In genomic region chr7:137363683-137364082, GRCh38 we compare ENCODE assay signal across 32 cellular contexts. TPM values are rescaled to one million over a fixed set of nuclear protein-coding genes. Genes with fewer than 3 reads are reported as not detected.
"Had no signal": no experiment of that assay in that cellular context is flagged by ENCODE, and none has a peak within 500 bp of the region (broad histone marks: within the 10 kb centered on the region; RNA-seq: fewer than 3 reads in every experiment).

No MANE protein-coding gene starts in this region.

- H3K27ac ChIP-seq: adrenal gland, body of pancreas, esophagus muscularis mucosa, foreskin keratinocyte, gastrocnemius medialis had no signal

- DNase-seq: activated CD4-positive, alpha-beta memory T cell treated with anti-CD3 and anti-CD28 coated beads for 36 hours; activated CD4-positive, alpha-beta T cell treated with anti-CD3 and anti-CD28 coated beads for 36 hours; activated CD4-positive, alpha-beta T cell treated with anti-CD3 and anti-CD28 coated beads, Interleukin-2, amount 10 ng/mL, durations not matched to agents 24 days and 14 days; activated CD4-positive, CD25-positive, alpha-beta regulatory T cell; activated CD4-positive, CD25-positive, alpha-beta regulatory T cell treated with anti-CD3 and anti-CD28 coated beads, Interleukin-2, amount 50 U/mL, for 72 hours; activated CD8-positive, alpha-beta memory T cell treated with anti-CD3 and anti-CD28 coated beads, Interleukin-2, amount 10 ng/mL, durations not matched to agents 7 days and 5 days; activated CD8-positive, alpha-beta memory T cell treated with anti-CD3 and anti-CD28 coated beads, Interleukin-2, amount 50 U/mL, for 4 hours; activated CD8-positive, alpha-beta T cell treated with anti-CD3 and anti-CD28 coated beads, Interleukin-2, amount 10 ng/mL, durations not matched to agents 7 days and 5 days; activated effector memory CD4-positive, alpha-beta T cell treated with anti-CD3 and anti-CD28 coated beads, Interleukin-2, amount 50 U/mL, for 16 hours; activated naive CD4-positive, alpha-beta T cell treated with anti-CD3 and anti-CD28 coated beads for 36 hours; activated naive CD8-positive, alpha-beta T cell treated with anti-CD3 and anti-CD28 coated beads for 36 hours; activated naive CD8-positive, alpha-beta T cell treated with anti-CD3 and anti-CD28 coated beads, Interleukin-2, amount 50 U/mL, for 24 hours; activated T-cell treated with anti-CD3 and anti-CD28 coated beads, Interleukin-2, amount 50 U/mL, for 1 hour; activated T-cell treated with anti-CD3 and anti-CD28 coated beads, Interleukin-2, amount 50 U/mL, for 48 hours; adrenal gland; amygdala; aorta; body of pancreas; caudate nucleus; cortex of kidney; dermis blood vessel endothelial cell; effector CD4-positive, alpha-beta T cell; effector memory CD8-positive, alpha-beta T cell; erythroblast; foreskin keratinocyte; gastrocnemius medialis; glutamatergic neuron; T-helper 2 cell had no signal

- H3K9me3 ChIP-seq: adrenal gland, esophagus muscularis mucosa, gastrocnemius medialis had no signal

- ATAC-seq: activated CD4-positive, alpha-beta T cell treated with anti-CD3 and anti-CD28 coated beads for 36 hours; activated CD8-positive, alpha-beta memory T cell treated with anti-CD3 and anti-CD28 coated beads, Interleukin-2, amount 10 ng/mL, durations not matched to agents 7 days and 5 days; activated CD8-positive, alpha-beta T cell treated with anti-CD3 and anti-CD28 coated beads, Interleukin-2, amount 10 ng/mL, durations not matched to agents 7 days and 5 days; activated naive CD8-positive, alpha-beta T cell treated with anti-CD3 and anti-CD28 coated beads, Interleukin-2, amount 50 U/mL, for 24 hours; body of pancreas; effector memory CD8-positive, alpha-beta T cell; foreskin keratinocyte; gastrocnemius medialis had no signal

- H3K4me1 ChIP-seq: adrenal gland, body of pancreas, esophagus muscularis mucosa, foreskin keratinocyte, gastrocnemius medialis had no signal

- H3K36me3 ChIP-seq: adrenal gland, esophagus muscularis mucosa, gastrocnemius medialis had no signal

- H3K4me3 ChIP-seq: adrenal gland, body of pancreas, esophagus muscularis mucosa, gastrocnemius medialis had no signal

- H3K27me3 ChIP-seq: adrenal gland, body of pancreas, esophagus muscularis mucosa, foreskin keratinocyte, gastrocnemius medialis had no signal

RNA-seq across cellular contexts. Expression of gene PTN, which starts 20.1 kb away (rescaled TPM):
- total RNA-seq: activated CD4-positive, alpha-beta memory T cell treated with anti-CD3 and anti-CD28 coated beads for 36 hours; activated CD4-positive, alpha-beta T cell treated with anti-CD3 and anti-CD28 coated beads for 36 hours; activated CD4-positive, alpha-beta T cell treated with anti-CD3 and anti-CD28 coated beads, Interleukin-2, amount 10 ng/mL, durations not matched to agents 24 days and 14 days; activated CD8-positive, alpha-beta memory T cell treated with anti-CD3 and anti-CD28 coated beads for 36 hours; activated CD8-positive, alpha-beta memory T cell treated with anti-CD3 and anti-CD28 coated beads, Interleukin-2, amount 10 ng/mL, durations not matched to agents 7 days and 5 days; activated CD8-positive, alpha-beta T cell treated with anti-CD3 and anti-CD28 coated beads, Interleukin-2, amount 10 ng/mL, durations not matched to agents 7 days and 5 days; activated naive CD4-positive, alpha-beta T cell treated with anti-CD3 and anti-CD28 coated beads for 36 hours; activated naive CD8-positive, alpha-beta T cell treated with anti-CD3 and anti-CD28 coated beads for 36 hours; activated T-helper 1 cell treated with anti-CD3 and anti-CD28 coated beads, Interleukin-12 subunit alpha, Interleukin-12 subunit beta, Interleukin-2, Interleukin-4 antibody, amounts not matched to agents 30 ng/mL and 10 ng/mL and 1 ng/mL, durations not matched to agents 14 hours and 24 hours and 36 hours; T-helper 1 cell treated with Interleukin-12 subunit alpha and Interleukin-12 subunit beta and Interleukin-4 antibody, amounts not matched to agents 30 ng/mL and 1 ng/mL, for 36 hours had no signal
